Comparison of ENCODE assay signal across 8 cellular contexts in the genomic region with DNA sequence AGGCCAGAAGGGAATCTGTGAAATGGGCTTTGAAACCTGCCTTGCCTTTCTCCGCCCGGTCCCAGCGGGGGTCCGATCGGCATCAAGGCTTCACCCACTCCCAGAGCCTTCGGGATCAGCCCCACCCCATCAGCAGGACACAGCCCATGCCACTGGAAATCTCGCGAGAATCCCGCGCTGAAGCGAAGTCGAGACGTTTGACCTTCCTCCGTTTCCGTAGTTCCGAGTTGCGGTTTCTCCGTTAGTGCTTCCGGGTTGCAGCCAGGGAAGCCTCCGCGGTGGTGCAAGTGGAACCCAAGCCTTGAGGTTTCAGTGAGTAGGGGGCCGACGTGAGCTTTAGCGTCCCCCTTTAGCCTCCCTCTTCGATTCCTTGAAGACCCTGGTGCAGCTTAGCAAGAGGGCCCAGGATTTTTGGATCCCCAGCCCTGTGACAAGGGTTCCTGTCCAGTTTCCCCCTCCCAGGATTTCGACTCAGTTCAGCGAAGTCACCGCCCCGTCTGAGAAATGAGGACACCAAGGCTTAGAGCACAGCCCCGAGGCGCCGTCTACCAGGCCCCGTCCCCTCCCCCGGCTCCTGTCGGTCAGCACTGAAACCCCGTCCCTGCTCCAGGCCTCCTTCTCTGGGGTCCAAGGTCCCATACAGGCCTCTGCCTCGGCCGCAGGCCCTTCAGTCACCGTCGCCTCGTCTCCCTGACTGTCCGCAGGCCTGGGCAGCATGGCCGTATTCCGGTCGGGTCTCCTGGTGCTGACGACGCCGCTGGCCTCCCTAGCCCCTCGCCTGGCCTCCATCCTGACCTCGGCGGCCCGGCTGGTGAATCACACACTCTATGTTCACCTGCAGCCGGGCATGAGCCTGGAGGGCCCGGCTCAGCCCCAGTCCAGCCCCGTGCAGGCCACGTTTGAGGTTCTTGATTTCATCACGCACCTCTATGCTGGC. TPM values are rescaled to one million over a fixed set of nuclear protein-coding genes. Genes with fewer than 3 reads are reported as not detected.
DNase-seq lines count a peak whose midpoint lies in the region; ATAC-seq and TF ChIP-seq lines count a peak whose summit lies in the region.

A gene (plus strand): TSS at position 241 of the 937 bp plus-strand sequence. CDS start 475 bp downstream, at position 716.

- ATAC-seq in GM19035 (IDR thresholded peaks at IDR 0.05; ENCODE audit: unreplicated experiment), result peak; percentile 63

- H3K4me3 ChIP-seq in Loucy (ENCODE audit: low read length, poor library complexity, severe bottlenecking), result peak within 1 kb of the TSS; percentile 99

- DNase-seq in 8988T (peak; percentile 96), RWPE1 (ENCODE audit: low spot score) (peak; percentile 98), fibroblast of gingiva (ENCODE audit: low read depth) (peak; percentile 97), myocyte (ENCODE audit: low read depth) (peak; percentile 99)
- peak; percentile 83 to 85 for DNase-seq in activated T-helper 1 cell treated with anti-CD3 and anti-CD28 coated beads, Interleukin-2, amount 50 U/mL, for 16 hours (ENCODE audit: low read depth in 1 of 2, low spot score in 1 of 2)
- peak; percentile 81 for DNase-seq in stimulated activated CD8-positive, alpha-beta memory T cell treated with anti-CD3 and anti-CD28 coated beads, Interleukin-7, amount 100 ng/mL, for 24 hours (ENCODE audit: low read depth)

- H4K20me1 ChIP-seq in Loucy (ENCODE audit: insufficient read depth, low read length, poor library complexity, severe bottlenecking), result peaks cover 9% of the 10 kb centered on the region

- H3K79me2 ChIP-seq in Loucy (ENCODE audit: insufficient read depth, low read length), result peaks cover 46% of the 10 kb centered on the region

- peak within 1 kb of the TSS; percentile 84 for H3K4me2 ChIP-seq in Loucy (ENCODE audit: low read depth, low read length, poor library complexity, severe bottlenecking)

- H3K4me1 ChIP-seq in Loucy (ENCODE audit: insufficient read depth, low read length, poor library complexity, severe bottlenecking), result peaks cover 29% of the 10 kb centered on the region

- no peak for TF ChIP-seq CTCF in Loucy (conservative IDR thresholded peaks at IDR 0.05; ENCODE audit: low read length)
- TF ChIP-seq CTCF in RWPE1 (conservative IDR thresholded peaks at IDR 0.05; ENCODE audit: low read depth), result no peak

- POLR2A ChIA-PET in RWPE1 (lab: Yijun Ruan, JAX; ENCODE audit: low non-redundant PET), result no interaction called here

- H3K27ac ChIP-seq in RWPE1, result peak within 1 kb of the TSS; percentile 89

- H2AFZ ChIP-seq in Loucy (ENCODE audit: low read length), result peak within 1 kb of the TSS; percentile 91

- no peaks in the 10 kb centered on the region for H3K9me3 ChIP-seq in Loucy (ENCODE audit: insufficient read depth, low read depth, low read length)

- H3K9me2 ChIP-seq in Loucy (replicated peaks; ENCODE audit: low read depth, low read length), result no peaks in the 10 kb centered on the region

- CTCF ChIA-PET in RWPE1 (lab: Yijun Ruan, JAX), result no interaction called here

- H3F3A ChIP-seq in Loucy (ENCODE audit: low read depth), result peaks cover 6% of the 10 kb centered on the region; the same call in 1 of the 2 replicates

- no peaks in the 10 kb centered on the region for H3K27me3 ChIP-seq in Loucy (ENCODE audit: insufficient read depth, low read length, poor library complexity, severe bottlenecking)

- H3K36me3 ChIP-seq in Loucy (ENCODE audit: insufficient read depth, low read length), result peaks cover 10% of the 10 kb centered on the region; the same call in 1 of the 2 replicates

- H3K9ac ChIP-seq in Loucy (ENCODE audit: low read depth, low read length, poor library complexity, severe bottlenecking), result peak within 1 kb of the TSS; percentile 92

RNA-seq across cellular contexts. Expression of the gene that starts here (rescaled TPM):
- total RNA-seq in myocyte, result 23.7 and 24.4 TPM in 2 replicates
- 61.8 TPM for polyA plus RNA-seq in myocyte (2012)

Comparison
In these comparisons a context has a peak if more than half of its experiments do, and no peak if none do; other contexts are left out.
1. Peak in every context shown above with its lines: DNase-seq, ATAC-seq, H3K4me3 ChIP-seq and H3K27ac ChIP-seq.